ENCODE assay signal across 1 cellular context in genomic region chr1:61241411-61241838, GRCh38.
TF ChIP-seq lines count a peak whose summit lies in the region.

No MANE protein-coding gene starts in this region.

TF ChIP-seq in HEK293, 187 proteins besides CTCF, POLR2A, EP300 and RAD21 (continued from another document):
- TF ChIP-seq ZNF146 (tag by site-specific recombination; IDR thresholded peaks at IDR 0.05) (0 out of 2 replicates have a peak, but pooled peaks have one; percentile 15), YY1 (tag by site-specific recombination; IDR thresholded peaks at IDR 0.05) (peak; percentile 77), ZNF398 (tag by site-specific recombination; IDR thresholded peaks at IDR 0.05) (peak; percentile 83), ZNF580 (tag by site-specific recombination; IDR thresholded peaks at IDR 0.05) (0 out of 2 replicates have a peak, but pooled peaks have one; percentile 37), ZNF114 (tag by site-specific recombination; IDR thresholded peaks at IDR 0.05) (no peak), SCRT2 (tag by site-specific recombination; IDR thresholded peaks at IDR 0.05) (peak; percentile 24; the same call in 1 of the 2 replicates), ZNF624 (tag by site-specific recombination; IDR thresholded peaks at IDR 0.05) (no peak)
